ENCODE assay signal across 24 cellular contexts in the genomic region with DNA sequence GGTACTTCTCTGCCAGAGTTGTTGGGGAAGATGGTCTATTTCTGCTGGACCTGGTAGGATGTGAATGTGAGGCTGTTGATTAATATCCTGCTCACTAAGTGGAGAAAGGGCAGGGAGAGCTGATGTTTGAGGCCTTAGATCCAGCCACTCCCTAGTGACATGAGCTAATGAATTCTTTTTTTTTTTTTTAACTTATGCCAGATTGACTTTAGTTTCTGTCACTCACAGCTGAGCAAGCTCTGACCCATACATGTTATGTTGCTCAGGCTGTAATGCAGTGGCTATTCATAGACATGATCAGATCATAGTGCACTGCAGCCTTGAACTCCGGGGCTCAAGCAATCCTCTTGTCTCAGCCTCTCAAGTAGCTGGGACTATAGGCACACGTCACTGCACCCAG.
DNase-seq lines count a peak whose midpoint lies in the region; ATAC-seq and TF ChIP-seq lines count a peak whose summit lies in the region.
"Had no signal": no experiment of that assay in that cellular context is flagged by ENCODE, and none has a peak within 500 bp of the region (broad histone marks: within the 10 kb centered on the region; RNA-seq: fewer than 3 reads in every experiment).

No MANE protein-coding gene starts in this region.

- H3K27ac Mint-ChIP-seq in nephron = peak overlapping the region in 2 of 3 experiments; percentile 12 to 42

- H3K27me3 ChIP-seq in PC-9 (ENCODE audit: insufficient read depth, low read depth) = no peaks in the 10 kb centered on the region
- H3K27me3 ChIP-seq: esophagus squamous epithelium, suprapubic skin had no signal

- H3K36me3 ChIP-seq in PC-9 (ENCODE audit: low read depth) = peaks cover 22% of the 10 kb centered on the region
- H3K36me3 ChIP-seq: esophagus squamous epithelium, suprapubic skin had no signal

- peaks cover 28% of the 10 kb centered on the region for H3K36me3 Mint-ChIP-seq in nephron (ENCODE audit: low read depth)

- DNase-seq in PC-9 (peak in 1 of 2 experiments; percentile 33), dermis blood vessel endothelial cell (peak; percentile 30), NCI-H2107 (lab: John Stamatoyannopoulos, UW) (no peak)
- DNase-seq: activated CD4-positive, alpha-beta T cell treated with anti-CD3 and anti-CD28 coated beads for 1 hour; activated naive CD4-positive, alpha-beta T cell; activated T-cell treated with anti-CD3 and anti-CD28 coated beads, Interleukin-2, amount 50 U/mL, for 4 hours; C1 segment of cervical spinal cord; effector CD8-positive, alpha-beta T cell; esophagus squamous epithelium; H9; kidney; NCI-H1105 treated with DMSO at 0.1 percent for 48 hours; NCI-H2029 treated with DMSO at 0.1 percent for 48 hours; NCI-H82; occipital lobe; SHP77 treated with DMSO at 0.1 percent for 48 hours; SW 1271 had no signal

- no peak for TF ChIP-seq CTCF in PC-9 (conservative IDR thresholded peaks at IDR 0.05)
- no peak for TF ChIP-seq CTCF in nephron (IDR thresholded peaks at IDR 0.05; ENCODE audit: unreplicated experiment in 3 of 3)

- H3K9me2 ChIP-seq in PC-9 (ENCODE audit: insufficient read depth) = no peaks in the 10 kb centered on the region

- no peak overlapping the region for H2AFZ ChIP-seq in PC-9

- peaks cover 9% of the 10 kb centered on the region for H3K79me2 ChIP-seq in PC-9 (ENCODE audit: low read depth)

- no peak overlapping the region for H3K4me3 Mint-ChIP-seq in nephron
- H3K4me3 Mint-ChIP-seq: activated T-cell treated with anti-CD3 and anti-CD28 coated beads, Interleukin-2, amount 50 U/mL, for 4 hours; brain; H9 had no signal

- POLR2A ChIA-PET in PC-9 (lab: Charles Lee; ENCODE audit: unreplicated experiment) = no interaction called here

- CTCF ChIA-PET in PC-9 (lab: Charles Lee) = interaction anchor here (0.6 kb wide), 1 partner anchor 45 kb away, joined by 8 read pairs; no protein-coding TSS in a partner anchor

- intact Hi-C loops in PC-9 (cut with micrococcal nuclease; ENCODE audit: unreplicated experiment) = loop anchor here (5.0 kb wide), 2 partner anchors 73 to 243 kb away; a partner anchor contains a TSS

- H3K4me3 ChIP-seq in PC-9 = no peak overlapping the region
- H3K4me3 ChIP-seq: esophagus squamous epithelium, smooth muscle cell, suprapubic skin had no signal

- H3K4me2 ChIP-seq in PC-9 = 0 out of 2 replicates have a peak overlapping the region, but pooled peaks have one; percentile 3
- H3K4me2 ChIP-seq: smooth muscle cell had no signal

- H4K20me1 ChIP-seq in PC-9 (ENCODE audit: insufficient read depth) = no peaks in the 10 kb centered on the region

- peaks cover 40% of the 10 kb centered on the region for H3F3A ChIP-seq in PC-9 (ENCODE audit: insufficient read depth, low read depth)

- H3K27ac ChIP-seq in PC-9 = peak overlapping the region; percentile 39
- H3K27ac ChIP-seq: esophagus squamous epithelium, suprapubic skin had no signal

- peaks cover 39% of the 10 kb centered on the region for H3K4me1 Mint-ChIP-seq in nephron

- H3K9me3 Mint-ChIP-seq in nephron = peaks cover 29% of the 10 kb centered on the region

- H3K9me3 ChIP-seq in PC-9 (ENCODE audit: insufficient read depth, low read depth) = peaks cover 12% of the 10 kb centered on the region
- H3K9me3 ChIP-seq: suprapubic skin had no signal

- peak; percentile 42 for ATAC-seq in GM21360 (IDR thresholded peaks at IDR 0.05; ENCODE audit: unreplicated experiment)
- no peak for ATAC-seq in activated CD4-positive, CD25-positive, alpha-beta regulatory T cell treated with anti-CD3 and anti-CD28 coated beads, Interleukin-2, amount 50 U/mL, for 24 hours
- ATAC-seq in HG03460 (IDR thresholded peaks at IDR 0.05; ENCODE audit: unreplicated experiment) = no peak
- ATAC-seq: activated T-cell treated with anti-CD3 and anti-CD28 coated beads, Interleukin-2, amount 50 U/mL, for 4 hours had no signal

- no TSS peak for BruUV-seq in PC-9 (replicated peaks; lab: Mats Ljungman, UMichigan)

- peaks cover 51% of the 10 kb centered on the region for H3K4me1 ChIP-seq in PC-9 (replicated peaks; ENCODE audit: insufficient read depth)
- H3K4me1 ChIP-seq: suprapubic skin had no signal

- no peaks in the 10 kb centered on the region for H3K27me3 Mint-ChIP-seq in nephron (ENCODE audit: low read depth)
